In genomic region chr19:57888107-57888493, GRCh38 we compare ENCODE assay signal across 8 cellular contexts. TPM values are rescaled to one million over a fixed set of nuclear protein-coding genes. Genes with fewer than 3 reads are reported as not detected.
DNase-seq lines count a peak whose midpoint lies in the region; ATAC-seq and TF ChIP-seq lines count a peak whose summit lies in the region.

No MANE protein-coding gene starts in this region.

- H3K4me3 Mint-ChIP-seq in dendritic cell treated with granulocyte-macrophage colony-stimulating factor and Interleukin-4, amounts not matched to agents 40 ng/mL and 50 ng/mL, for 4 days: peak overlapping the region; percentile 85

- peak overlapping the region; percentile 93 for H3K9ac ChIP-seq in HUES6 (ENCODE audit: low read length)

- CTCF ChIA-PET in BJ (lab: Yijun Ruan, JAX): interaction anchor here (1.4 to 1.5 kb wide), 2 partner anchors 9 to 28 kb away, joined by 3 to 4 read pairs; partner anchors contain the start of gene ZNF417

- H3K4me3 ChIP-seq in BJ (ENCODE audit: low read depth, low read length): peak overlapping the region; percentile 66
- H3K4me3 ChIP-seq in HUES6 (ENCODE audit: low read depth, low read length): peak overlapping the region; percentile 94
- H3K4me3 ChIP-seq in muscle layer of duodenum (ENCODE audit: low read depth in 1 of 2, low read length in 2 of 2): peak overlapping the region; percentile 77 to 82

- DNase-seq in BJ (ENCODE audit: low read depth) (no peak), T-helper 9 cell (no peak)

- H3K9me3 Mint-ChIP-seq in dendritic cell treated with granulocyte-macrophage colony-stimulating factor and Interleukin-4, amounts not matched to agents 40 ng/mL and 50 ng/mL, for 4 days: peaks cover 80% of the 10 kb centered on the region

- no peak for TF ChIP-seq CTCF in BJ (IDR thresholded peaks at IDR 0.05; ENCODE audit: insufficient read depth, low read depth, low read length)

- intact Hi-C loops in dendritic cell treated with granulocyte-macrophage colony-stimulating factor and Interleukin-4, amounts not matched to agents 40 ng/mL and 50 ng/mL, for 4 days (cut with micrococcal nuclease): loop anchor here (5.0 kb wide), 1 partner anchor 36 kb away; no protein-coding TSS in a partner anchor

- peak overlapping the region; percentile 86 for H3K27ac Mint-ChIP-seq in dendritic cell treated with granulocyte-macrophage colony-stimulating factor and Interleukin-4, amounts not matched to agents 40 ng/mL and 50 ng/mL, for 4 days

- ATAC-seq in HG02981 (IDR thresholded peaks at IDR 0.05; ENCODE audit: unreplicated experiment) (no peak), HG02852 (IDR thresholded peaks at IDR 0.05; ENCODE audit: unreplicated experiment) (no peak), GM18520 (IDR thresholded peaks at IDR 0.05; ENCODE audit: unreplicated experiment) (no peak)

- H3K4me1 Mint-ChIP-seq in dendritic cell treated with granulocyte-macrophage colony-stimulating factor and Interleukin-4, amounts not matched to agents 40 ng/mL and 50 ng/mL, for 4 days (ENCODE audit: low read depth): peaks cover 16% of the 10 kb centered on the region

- H3K9me3 ChIP-seq in HUES6 (ENCODE audit: control insufficient read depth, insufficient read depth, low read depth, low read length) (peaks cover 18% of the 10 kb centered on the region; the same call in 1 of the 2 replicates), muscle layer of duodenum (ENCODE audit: control insufficient read depth in 1 of 2, low read length in 2 of 2) (peaks cover 0 to 8% of the 10 kb centered on the region in 2 donors)

- H3K36me3 ChIP-seq in BJ (ENCODE audit: control insufficient read depth, insufficient read depth, low read length): peaks cover 1% of the 10 kb centered on the region; the same call in 1 of the 2 replicates
- peaks cover 32% of the 10 kb centered on the region for H3K36me3 ChIP-seq in HUES6 (ENCODE audit: control insufficient read depth, insufficient read depth, low read length)
- H3K36me3 ChIP-seq in muscle layer of duodenum (ENCODE audit: control insufficient read depth in 1 of 2, insufficient read depth in 2 of 2, low read length in 2 of 2): peaks cover 6 to 7% of the 10 kb centered on the region in 2 donors

- H3K27me3 ChIP-seq in BJ (ENCODE audit: control insufficient read depth, insufficient read depth, low read length): no peaks in the 10 kb centered on the region
- no peaks in the 10 kb centered on the region for H3K27me3 ChIP-seq in HUES6 (ENCODE audit: control insufficient read depth, insufficient read depth, low read length)
- no peaks in the 10 kb centered on the region for H3K27me3 ChIP-seq in muscle layer of duodenum (ENCODE audit: low read depth, low read length)

- peaks cover 3% of the 10 kb centered on the region for H3K27me3 Mint-ChIP-seq in dendritic cell treated with granulocyte-macrophage colony-stimulating factor and Interleukin-4, amounts not matched to agents 40 ng/mL and 50 ng/mL, for 4 days

- H3K36me3 Mint-ChIP-seq in dendritic cell treated with granulocyte-macrophage colony-stimulating factor and Interleukin-4, amounts not matched to agents 40 ng/mL and 50 ng/mL, for 4 days (ENCODE audit: low read depth): peaks cover 63% of the 10 kb centered on the region

- POLR2A ChIA-PET in BJ (lab: Charles Lee): no interaction called here

- H3K27ac ChIP-seq in HUES6 (ENCODE audit: low read depth, low read length) (peak overlapping the region; percentile 92), muscle layer of duodenum (ENCODE audit: low read length) (peak overlapping the region; percentile 27)

- H3K4me1 ChIP-seq in HUES6 (ENCODE audit: control insufficient read depth, insufficient read depth, low read length): peaks cover 12% of the 10 kb centered on the region; the same call in 1 of the 2 replicates
- no peaks in the 10 kb centered on the region for H3K4me1 ChIP-seq in muscle layer of duodenum (ENCODE audit: control insufficient read depth in 1 of 2, insufficient read depth in 2 of 2, low read length in 2 of 2)

RNA-seq across cellular contexts. Expression of gene ZNF814, which starts 0.7 kb away (rescaled TPM):
- polyA plus RNA-seq in BJ (2011; rRNA removed): 4.5 and 5.8 TPM in 2 replicates
- 11.0 and 13.0 TPM in 2 replicates for polyA minus RNA-seq in BJ (2011; rRNA and poly(A)+ RNA removed)

RNA-seq across cellular contexts. Expression of gene ZNF417, which starts 28.3 kb away (rescaled TPM):
- polyA plus RNA-seq in BJ (2011; rRNA removed): 2.8 and 5.3 TPM in 2 replicates
- polyA minus RNA-seq in BJ (2011; rRNA and poly(A)+ RNA removed): 4.8 and 5.1 TPM in 2 replicates

RNA-seq across cellular contexts. Expression of gene ZNF587, which starts 38.4 kb away (rescaled TPM):
- 8.4 and 9.9 TPM in 2 replicates for polyA plus RNA-seq in BJ (2011; rRNA removed)
- polyA minus RNA-seq in BJ (2011; rRNA and poly(A)+ RNA removed): 23.5 and 35.8 TPM in 2 replicates

RNA-seq across cellular contexts. Expression of gene ZNF418, which starts 47.1 kb away (rescaled TPM):
- polyA plus RNA-seq in BJ (2011; rRNA removed): 2.5 and 2.7 TPM in 2 replicates
- 2.9 and 3.0 TPM in 2 replicates for polyA minus RNA-seq in BJ (2011; rRNA and poly(A)+ RNA removed)

RNA-seq across cellular contexts. Expression of gene ZNF587B, which starts 58.0 kb away (rescaled TPM):
- 2.3 and 4.4 TPM in 2 replicates for polyA plus RNA-seq in BJ (2011; rRNA removed)
- 10.3 and 10.4 TPM in 2 replicates for polyA minus RNA-seq in BJ (2011; rRNA and poly(A)+ RNA removed)
